ENCODE assay signal across 18 cellular contexts in the genomic region with DNA sequence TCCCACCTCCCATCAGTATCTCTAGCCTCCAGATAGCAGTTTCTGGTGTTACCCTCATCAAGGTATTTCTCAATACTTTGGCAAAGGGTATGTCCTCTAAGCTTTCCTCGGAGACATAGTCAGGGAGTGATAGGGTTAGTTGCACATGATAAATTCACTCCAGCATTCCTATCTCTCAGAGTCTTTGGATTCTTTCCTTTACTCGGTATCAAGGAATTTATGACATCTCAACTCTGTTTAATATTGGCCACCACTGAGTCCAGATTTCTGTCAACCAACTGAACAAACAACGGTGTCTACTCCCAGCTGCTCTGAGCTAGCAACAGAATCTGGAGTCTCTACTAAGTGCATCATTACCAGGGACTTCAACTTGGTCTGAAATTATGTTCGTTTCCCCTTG.
DNase-seq lines count a peak whose midpoint lies in the region; ATAC-seq and TF ChIP-seq lines count a peak whose summit lies in the region.
"Had no signal": no experiment of that assay in that cellular context is flagged by ENCODE, and none has a peak within 500 bp of the region (broad histone marks: within the 10 kb centered on the region; RNA-seq: fewer than 3 reads in every experiment).

No MANE protein-coding gene starts in this region.

- WGBS in gastroesophageal sphincter (ENCODE audit: low coverage in 1 of 2), 2 donors, result 24 to 38% methylated on average over 4 of the region's 4 CpGs

- H3K27me3 ChIP-seq in gastroesophageal sphincter (no peaks in the 10 kb centered on the region), upper lobe of right lung (no peaks in the 10 kb centered on the region)
- H3K27me3 ChIP-seq: BLaER1, MG63, neutrophil, SJCRH30 had no signal

- H3K36me3 ChIP-seq in gastroesophageal sphincter, result no peaks in the 10 kb centered on the region
- H3K36me3 ChIP-seq in upper lobe of right lung, result no peaks in the 10 kb centered on the region
- H3K36me3 ChIP-seq: BLaER1, MG63, neutrophil, SJCRH30 had no signal

- TF ChIP-seq CTCF in gastroesophageal sphincter (IDR thresholded peaks at IDR 0.05) (no peak), mesothelial cell of epicardium (IDR thresholded peaks at IDR 0.05; ENCODE audit: unreplicated experiment) (no peak), upper lobe of right lung (IDR thresholded peaks at IDR 0.05) (no peak)

- H3K4me1 ChIP-seq in gastroesophageal sphincter (peaks cover 0 to 6% (median 0%) of the 10 kb centered on the region in 3 donors), upper lobe of right lung (no peaks in the 10 kb centered on the region)
- H3K4me1 ChIP-seq: BLaER1, SJCRH30 had no signal

- peaks cover 48% of the 10 kb centered on the region for H3K4me1 Mint-ChIP-seq in mesothelial cell of epicardium

- H3K4me3 ChIP-seq in gastroesophageal sphincter (no peak overlapping the region), upper lobe of right lung (no peak overlapping the region)
- H3K4me3 ChIP-seq: BLaER1, MG63, SJCRH30 had no signal

- no peaks in the 10 kb centered on the region for H3K36me3 Mint-ChIP-seq in mesothelial cell of epicardium

- DNase-seq in amniotic epithelial cell (ENCODE audit: low read depth) (peak; percentile 7), mesothelial cell of epicardium (ENCODE audit: low spot score in 2 of 2, unreplicated experiment in 2 of 2) (no peak), upper lobe of right lung (no peak), SK-N-DZ (ENCODE audit: low spot score) (no peak)
- DNase-seq in activated effector memory CD4-positive, alpha-beta T cell treated with Interleukin-2 at 50 U/mL for 16 hours, result no peak
- DNase-seq: activated CD4-positive, CD25-positive, alpha-beta regulatory T cell; activated CD8-positive, alpha-beta memory T cell treated with anti-CD3 and anti-CD28 coated beads for 24 hours; mesendoderm; MG63; NCI-H1930; NCI-H524 treated with DMSO at 0.1 percent for 48 hours; OCI-M1; SJCRH30; stimulated activated CD4-positive, alpha-beta T cell treated with anti-CD3 and anti-CD28 coated beads, Interleukin-4, amount 100 ng/mL, for 1 hour had no signal

- TF ChIP-seq EP300 in gastroesophageal sphincter (IDR thresholded peaks at IDR 0.05), result no peak

- H3K9me3 ChIP-seq in gastroesophageal sphincter (no peaks in the 10 kb centered on the region), upper lobe of right lung (no peaks in the 10 kb centered on the region)
- H3K9me3 ChIP-seq: BLaER1, MG63, neutrophil, SJCRH30 had no signal

- no peaks in the 10 kb centered on the region for H3K27me3 Mint-ChIP-seq in mesothelial cell of epicardium (ENCODE audit: low read depth)

- TF ChIP-seq POLR2A in gastroesophageal sphincter (IDR thresholded peaks at IDR 0.05), result no peak

- H3K4me3 Mint-ChIP-seq in mesothelial cell of epicardium, result no peak overlapping the region

- peak; percentile 94 for ATAC-seq in gastroesophageal sphincter
- peak; percentile 63 for ATAC-seq in upper lobe of right lung
- no peak for ATAC-seq in GM18498 (IDR thresholded peaks at IDR 0.05; ENCODE audit: unreplicated experiment)

- peak overlapping the region; percentile 76 for H3K27ac Mint-ChIP-seq in mesothelial cell of epicardium

- intact Hi-C loops in upper lobe of right lung (cut with DNase I), result no loop called here

- H3K27ac ChIP-seq in gastroesophageal sphincter (peak overlapping the region; percentile 52 to 71 (median 63)), upper lobe of right lung (peak overlapping the region; percentile 19)
- H3K27ac ChIP-seq: BLaER1, neutrophil, SJCRH30 had no signal

- H3K9me3 Mint-ChIP-seq in mesothelial cell of epicardium, result no peaks in the 10 kb centered on the region
